ENCODE assay signal across 12 cellular contexts in the genomic region with DNA sequence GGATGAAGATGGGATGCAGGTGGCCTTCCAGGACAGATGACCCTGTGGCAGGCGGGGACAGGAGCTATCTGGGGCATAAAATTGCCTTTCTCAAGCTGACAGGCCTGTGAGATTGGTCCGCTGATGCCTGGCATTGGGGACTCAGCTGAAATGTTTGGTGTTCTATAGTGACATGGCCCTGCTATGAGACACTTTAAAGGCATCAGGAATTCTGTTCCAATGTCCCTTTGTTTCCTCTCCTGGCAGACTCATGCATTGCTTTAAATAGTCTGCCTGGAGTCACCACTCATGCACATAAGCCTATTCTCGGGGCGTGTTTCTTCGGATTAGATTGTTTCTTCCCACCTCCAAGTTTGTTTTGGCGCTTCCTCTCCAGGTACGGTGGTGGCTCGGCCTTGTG.
DNase-seq lines count a peak whose midpoint lies in the region; ATAC-seq and TF ChIP-seq lines count a peak whose summit lies in the region.
"Had no signal": no experiment of that assay in that cellular context is flagged by ENCODE, and none has a peak within 500 bp of the region (broad histone marks: within the 10 kb centered on the region; RNA-seq: fewer than 3 reads in every experiment).

No MANE protein-coding gene starts in this region.

- peak; percentile 7; the same call in 1 of the 3 replicates for ATAC-seq in SK-N-SH treated with all-trans-retinoic acid at 6 μM for 48 hours
- peak; percentile 66 to 78 (median 74) for ATAC-seq in heart left ventricle
- ATAC-seq in thoracic aorta (ENCODE audit: insufficient number of reproducible peaks, low FRiP score, low read depth) = no peak

- H3K4me1 ChIP-seq in SK-N-SH (ENCODE audit: control insufficient read depth in 1 of 2, insufficient read depth in 2 of 2, low read depth in 1 of 2, low read length in 1 of 2) = peaks cover 0 to 4% of the 10 kb centered on the region in 2 experiments; a peak in 1 of 4 replicates
- peaks cover 0 to 32% (median 15%) of the 10 kb centered on the region in 12 donors for H3K4me1 ChIP-seq in heart left ventricle
- peaks cover 4 to 8% of the 10 kb centered on the region in 2 donors for H3K4me1 ChIP-seq in thoracic aorta (ENCODE audit: control insufficient read depth in 1 of 2, low read depth in 2 of 2)
- H3K4me1 ChIP-seq: BE2C had no signal

- H2AFZ ChIP-seq in SK-N-SH (ENCODE audit: low read depth) = no peak overlapping the region

- H3F3A ChIP-seq in SK-N-SH (replicated peaks; ENCODE audit: insufficient read depth) = no peaks in the 10 kb centered on the region

- no peaks in the 10 kb centered on the region for H3K9me2 ChIP-seq in SK-N-SH

- intact Hi-C loops in heart left ventricle (cut with DNase I) = loop anchor here (1.0 to 10.0 kb wide), 8 partner anchors 86 to 451 kb away; a partner anchor contains a TSS

- no peak overlapping the region for H3K4me3 Mint-ChIP-seq in nephron
- H3K4me3 Mint-ChIP-seq: activated CD4-positive, alpha-beta memory T cell treated with anti-CD3 and anti-CD28 coated beads, Interleukin-2, amount 10 ng/mL, durations not matched to agents 7 days and 5 days had no signal

- H3K9me3 ChIP-seq in SK-N-SH = no peaks in the 10 kb centered on the region
- H3K9me3 ChIP-seq in heart left ventricle = no peaks in the 10 kb centered on the region
- no peaks in the 10 kb centered on the region for H3K9me3 ChIP-seq in thoracic aorta
- H3K9me3 ChIP-seq: BE2C, upper lobe of right lung had no signal

- WGBS in SK-N-SH (ENCODE audit: low lambda C conversion rate) = 83% methylated on average over 8 of the region's 8 CpGs
- WGBS in heart left ventricle, 4 donors = 46 to 65% (median 56%) methylated on average over 8 of the region's 8 CpGs

- no peak overlapping the region for H3K4me2 ChIP-seq in SK-N-SH

- H3K79me2 ChIP-seq in SK-N-SH (ENCODE audit: insufficient read depth) = no peaks in the 10 kb centered on the region

- no peak for TF ChIP-seq EP300 in SK-N-SH (IDR thresholded peaks at IDR 0.05; ENCODE audit: borderline replicate concordance in 1 of 2, low read depth in 1 of 2, low read length in 1 of 2)

- TF ChIP-seq CTCF in SK-N-SH (IDR thresholded peaks at IDR 0.05) (no peak), heart left ventricle (IDR thresholded peaks at IDR 0.05) (no peak), nephron (IDR thresholded peaks at IDR 0.05; ENCODE audit: unreplicated experiment in 3 of 3) (no peak), thoracic aorta (IDR thresholded peaks at IDR 0.05) (no peak)

- no peaks in the 10 kb centered on the region for H3K36me3 Mint-ChIP-seq in nephron (ENCODE audit: low read depth)

- peak overlapping the region; percentile 45 to 81 (median 78) for H3K27ac Mint-ChIP-seq in nephron
- H3K27ac Mint-ChIP-seq: activated CD4-positive, alpha-beta memory T cell treated with anti-CD3 and anti-CD28 coated beads, Interleukin-2, amount 10 ng/mL, durations not matched to agents 7 days and 5 days had no signal

- no peaks in the 10 kb centered on the region for H4K20me1 ChIP-seq in SK-N-SH (ENCODE audit: insufficient read depth)

- no peak for TF ChIP-seq POLR2A in heart left ventricle (IDR thresholded peaks at IDR 0.05)

- H3K27ac ChIP-seq in SK-N-SH (ENCODE audit: low read depth in 2 of 2, low read length in 1 of 2) (no peak overlapping the region), heart left ventricle (peak overlapping the region in 11 of 12 donors; percentile 43 to 73 (median 61)), thoracic aorta (no peak overlapping the region)
- H3K27ac ChIP-seq: upper lobe of right lung had no signal

- no peaks in the 10 kb centered on the region for H3K27me3 ChIP-seq in SK-N-SH (ENCODE audit: insufficient read depth)
- peaks cover 0 to 5% (median 0%) of the 10 kb centered on the region in 9 donors for H3K27me3 ChIP-seq in heart left ventricle
- no peaks in the 10 kb centered on the region for H3K27me3 ChIP-seq in thoracic aorta (replicated peaks; ENCODE audit: insufficient read depth)
- H3K27me3 ChIP-seq: BE2C had no signal

- H3K36me3 ChIP-seq in SK-N-SH (replicated peaks in 1 of 2; ENCODE audit: control insufficient read depth in 1 of 2, insufficient read depth in 2 of 2, low read length in 1 of 2) = no peaks in the 10 kb centered on the region
- H3K36me3 ChIP-seq in heart left ventricle = peaks cover 0 to 15% (median 0%) of the 10 kb centered on the region in 9 donors
- no peaks in the 10 kb centered on the region for H3K36me3 ChIP-seq in thoracic aorta
- H3K36me3 ChIP-seq: BE2C, upper lobe of right lung had no signal

- CTCF ChIA-PET in SK-N-SH (lab: Yijun Ruan, JAX) = interaction anchor here (0.7 to 4.1 kb wide), 23 partner anchors 8 to 577 kb away, joined by 3 to 20 read pairs (median 5); a partner anchor contains a TSS

- H3K9ac ChIP-seq in SK-N-SH = no peak overlapping the region

- POLR2A ChIA-PET in SK-N-SH (lab: Yijun Ruan, JAX) = no interaction called here

- H3K4me3 ChIP-seq in SK-N-SH (ENCODE audit: low read depth in 2 of 2, low read length in 1 of 2) (no peak overlapping the region), heart left ventricle (peak overlapping the region in 3 of 12 donors; percentile 28 to 46 (median 29)), thoracic aorta (peak overlapping the region; percentile 63)

- DNase-seq in SK-N-SH (no peak), heart left ventricle (no peak), thoracic aorta (ENCODE audit: low spot score) (no peak), OCI-M2 (lab: John Stamatoyannopoulos, UW; ENCODE audit: unreplicated experiment) (no peak), NCI-H82 treated with DMSO at 0.1 percent for 48 hours (lab: John Stamatoyannopoulos, UW; ENCODE audit: unreplicated experiment) (no peak)
- DNase-seq in activated CD4-positive, alpha-beta T cell treated with anti-CD3 and anti-CD28 coated beads for 4 hours = no peak
- DNase-seq: 8988T had no signal

- H3K27me3 Mint-ChIP-seq in nephron (ENCODE audit: low read depth) = peaks cover 14% of the 10 kb centered on the region

- H3K4me1 Mint-ChIP-seq in nephron = peaks cover 82% of the 10 kb centered on the region

- TF ChIP-seq RAD21 in SK-N-SH (IDR thresholded peaks at IDR 0.05; ENCODE audit: low read length) = no peak

- H3K9me3 Mint-ChIP-seq in nephron = no peaks in the 10 kb centered on the region
- H3K9me3 Mint-ChIP-seq: activated CD4-positive, alpha-beta memory T cell treated with anti-CD3 and anti-CD28 coated beads, Interleukin-2, amount 10 ng/mL, durations not matched to agents 7 days and 5 days had no signal

TF ChIP-seq in SK-N-SH treated with all-trans-retinoic acid at 6 μM for 48 hours, 23 proteins besides CTCF, POLR2A, EP300 and RAD21 (continues in another document):
- no peak for TF ChIP-seq ZNF70 (CRISPR knock-in tag; IDR thresholded peaks at IDR 0.05)
- no peak for TF ChIP-seq OSR1 (CRISPR knock-in tag; IDR thresholded peaks at IDR 0.05)
- no peak for TF ChIP-seq ISL1 (CRISPR knock-in tag; IDR thresholded peaks at IDR 0.05)
- TF ChIP-seq ZC3H10 (CRISPR knock-in tag; IDR thresholded peaks at IDR 0.05) = no peak
- no peak for TF ChIP-seq CSDC2 (CRISPR knock-in tag; IDR thresholded peaks at IDR 0.05)
- TF ChIP-seq, protein P1, sequence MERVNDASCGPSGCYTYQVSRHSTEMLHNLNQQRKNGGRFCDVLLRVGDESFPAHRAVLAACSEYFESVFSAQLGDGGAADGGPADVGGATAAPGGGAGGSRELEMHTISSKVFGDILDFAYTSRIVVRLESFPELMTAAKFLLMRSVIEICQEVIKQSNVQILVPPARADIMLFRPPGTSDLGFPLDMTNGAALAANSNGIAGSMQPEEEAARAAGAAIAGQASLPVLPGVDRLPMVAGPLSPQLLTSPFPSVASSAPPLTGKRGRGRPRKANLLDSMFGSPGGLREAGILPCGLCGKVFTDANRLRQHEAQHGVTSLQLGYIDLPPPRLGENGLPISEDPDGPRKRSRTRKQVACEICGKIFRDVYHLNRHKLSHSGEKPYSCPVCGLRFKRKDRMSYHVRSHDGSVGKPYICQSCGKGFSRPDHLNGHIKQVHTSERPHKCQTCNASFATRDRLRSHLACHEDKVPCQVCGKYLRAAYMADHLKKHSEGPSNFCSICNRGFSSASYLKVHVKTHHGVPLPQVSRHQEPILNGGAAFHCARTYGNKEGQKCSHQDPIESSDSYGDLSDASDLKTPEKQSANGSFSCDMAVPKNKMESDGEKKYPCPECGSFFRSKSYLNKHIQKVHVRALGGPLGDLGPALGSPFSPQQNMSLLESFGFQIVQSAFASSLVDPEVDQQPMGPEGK (CRISPR knock-in tag; IDR thresholded peaks at IDR 0.05; ENCODE audit: borderline replicate concordance) = no peak
- TF ChIP-seq PPARA (CRISPR knock-in tag; IDR thresholded peaks at IDR 0.05; ENCODE audit: borderline replicate concordance) = no peak

TF ChIP-seq in SK-N-SH, 30 proteins besides CTCF, POLR2A, EP300 and RAD21:
- TF ChIP-seq RXRA (IDR thresholded peaks at IDR 0.05; ENCODE audit: borderline replicate concordance, low read depth) = no peak
- TF ChIP-seq, protein P2, sequence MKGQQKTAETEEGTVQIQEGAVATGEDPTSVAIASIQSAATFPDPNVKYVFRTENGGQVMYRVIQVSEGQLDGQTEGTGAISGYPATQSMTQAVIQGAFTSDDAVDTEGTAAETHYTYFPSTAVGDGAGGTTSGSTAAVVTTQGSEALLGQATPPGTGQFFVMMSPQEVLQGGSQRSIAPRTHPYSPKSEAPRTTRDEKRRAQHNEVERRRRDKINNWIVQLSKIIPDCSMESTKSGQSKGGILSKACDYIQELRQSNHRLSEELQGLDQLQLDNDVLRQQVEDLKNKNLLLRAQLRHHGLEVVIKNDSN (IDR thresholded peaks at IDR 0.05; ENCODE audit: borderline replicate concordance, low read depth) = no peak

Comparison
In these comparisons a context has a peak if more than half of its experiments do, and no peak if none do; other contexts are left out.
1. H3K27ac ChIP-seq: peak in heart left ventricle (11 of 12); none in SK-N-SH (0 of 2) and thoracic aorta (0 of 2).